Comparison of ENCODE assay signal across 8 cellular contexts in the genomic region with DNA sequence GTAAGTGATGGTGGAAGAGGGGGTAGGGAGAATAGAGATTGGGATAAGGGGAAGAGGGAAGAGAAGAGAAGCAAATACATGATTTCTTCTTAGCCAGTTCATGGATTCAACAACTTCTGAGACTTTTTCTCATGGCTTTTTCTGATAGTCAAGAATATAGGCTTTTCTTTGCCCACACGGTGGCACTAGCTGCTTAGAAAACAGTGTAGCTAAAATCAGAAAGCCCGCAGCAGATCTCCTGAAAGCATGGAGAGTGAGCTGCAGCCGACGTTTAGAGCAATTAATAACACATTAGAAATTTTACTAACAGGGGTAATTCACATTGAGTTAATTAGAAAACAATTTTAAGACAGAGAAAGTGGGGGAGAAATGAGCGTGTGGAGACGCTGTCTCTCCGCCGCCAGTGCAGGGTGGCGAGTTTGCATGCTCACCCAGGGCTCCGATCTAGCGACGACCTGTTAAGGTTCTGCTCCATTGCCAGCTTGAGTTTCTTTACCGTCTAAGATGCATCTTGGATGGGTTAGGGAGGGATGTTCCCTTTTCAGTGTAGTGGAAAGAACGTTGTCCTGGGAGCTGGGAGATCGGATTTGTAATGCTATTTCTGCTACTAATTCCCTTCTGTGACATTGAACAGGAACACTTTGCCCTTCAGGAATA. TPM values are rescaled to one million over a fixed set of nuclear protein-coding genes. Genes with fewer than 3 reads are reported as not detected.
DNase-seq lines count a peak whose midpoint lies in the region; ATAC-seq, FAIRE-seq and TF ChIP-seq lines count a peak whose summit lies in the region.

No MANE protein-coding gene starts in this region.

- TF ChIP-seq CTCF in C4-2B (conservative IDR thresholded peaks at IDR 0.05) (peak; percentile 80), IMR-90 (conservative IDR thresholded peaks at IDR 0.05; ENCODE audit: low read depth, low read length) (peak; percentile 81), astrocyte (IDR thresholded peaks at IDR 0.05; ENCODE audit: insufficient read depth, low read depth, low read length) (peak; percentile 76), right atrium auricular region (IDR thresholded peaks at IDR 0.05) (peak in 1 of 2 donors; percentile 78)

- no peak overlapping the region for H2AK5ac ChIP-seq in IMR-90 (ENCODE audit: low read depth, low read length)

- H3K4me2 ChIP-seq in IMR-90 (ENCODE audit: low read depth, low read length) (peak overlapping the region; percentile 96), astrocyte (ENCODE audit: low read length) (peak overlapping the region; percentile 88)

- WGBS in IMR-90 (ENCODE audit: extremely low coverage in 2 of 2, insufficient read length in 1 of 2), 2 experiments, result no CpG with 5 or more reads among the region's 15 CpGs

- no peaks in the 10 kb centered on the region for H3K9me1 ChIP-seq in IMR-90 (ENCODE audit: insufficient read depth, low read length)

- H3K4me1 Mint-ChIP-seq in astrocyte (ENCODE audit: low read depth, unreplicated experiment), result no peaks in the 10 kb centered on the region

- H3K79me2 ChIP-seq in astrocyte (ENCODE audit: insufficient read depth, low read length), result no peaks in the 10 kb centered on the region

- H3K18ac ChIP-seq in IMR-90 (ENCODE audit: low read depth, low read length), result no peak overlapping the region

- POLR2A ChIA-PET in IMR-90 (lab: Charles Lee; ENCODE audit: unreplicated experiment), result no interaction called here

- H3K4me3 ChIP-seq in IMR-90 (ENCODE audit: insufficient read depth, low read depth, low read length) (peak overlapping the region; percentile 15; the same call in 1 of the 2 replicates), astrocyte (ENCODE audit: insufficient read depth, low read depth, low read length) (peak overlapping the region; percentile 41), right atrium auricular region (peak overlapping the region; percentile 18 to 37), rectal smooth muscle tissue (ENCODE audit: low read length) (peak overlapping the region; percentile 61)

- peak; percentile 55 for FAIRE-seq in astrocyte (lab: Jason Lieb, UNC)

- no peaks in the 10 kb centered on the region for H3K9me3 ChIP-seq in IMR-90 (ENCODE audit: control insufficient read depth, insufficient read depth, low read length)
- H3K9me3 ChIP-seq in astrocyte (ENCODE audit: insufficient read depth, low read depth, low read length), result no peaks in the 10 kb centered on the region
- H3K9me3 ChIP-seq in right atrium auricular region, result peaks cover 0 to 4% of the 10 kb centered on the region in 2 donors

- no peak overlapping the region for H2BK20ac ChIP-seq in IMR-90 (ENCODE audit: low read depth, low read length)

- peaks cover 26% of the 10 kb centered on the region for H3K27me3 ChIP-seq in IMR-90 (ENCODE audit: control insufficient read depth, insufficient read depth, low read length)
- H3K27me3 ChIP-seq in astrocyte (ENCODE audit: insufficient read depth, low read length), result peaks cover 10% of the 10 kb centered on the region
- H3K27me3 ChIP-seq in right atrium auricular region, result no peaks in the 10 kb centered on the region
- H3K27me3 ChIP-seq in rectal smooth muscle tissue (ENCODE audit: control insufficient read depth, insufficient read depth, low read length), result no peaks in the 10 kb centered on the region

- no peaks in the 10 kb centered on the region for H3K9me3 Mint-ChIP-seq in astrocyte (ENCODE audit: unreplicated experiment)

- no peak overlapping the region for H3K56ac ChIP-seq in IMR-90 (ENCODE audit: extremely low read depth, insufficient read depth, low read length)

- H3K14ac ChIP-seq in IMR-90 (replicated peaks; ENCODE audit: low read depth, low read length), result no peak overlapping the region

- no peak overlapping the region for H4K8ac ChIP-seq in IMR-90 (ENCODE audit: low read depth in 2 of 2, low read length in 2 of 2)

- intact Hi-C loops in IMR-90 (cut with micrococcal nuclease), result loop anchor here (1.0 kb wide), 3 partner anchors 58 to 183 kb away; no protein-coding TSS in a partner anchor

- no TSS peak for BruUV-seq in IMR-90 (replicated peaks; lab: Mats Ljungman, UMichigan)

- H4K91ac ChIP-seq in IMR-90 (ENCODE audit: insufficient read depth, low read depth, low read length), result no peak overlapping the region

- H3K27me3 Mint-ChIP-seq in astrocyte (ENCODE audit: low read depth, unreplicated experiment), result peaks cover 8% of the 10 kb centered on the region

- H3K4me1 ChIP-seq in IMR-90 (ENCODE audit: control insufficient read depth, insufficient read depth, low read length) (no peaks in the 10 kb centered on the region), astrocyte (ENCODE audit: insufficient read depth, low read length) (peaks cover 3% of the 10 kb centered on the region), right atrium auricular region (no peaks in the 10 kb centered on the region), rectal smooth muscle tissue (ENCODE audit: control insufficient read depth, insufficient read depth, low read length) (peaks cover 3% of the 10 kb centered on the region)

- H4K5ac ChIP-seq in IMR-90 (ENCODE audit: low read depth, low read length), result no peak overlapping the region

- H3K9ac ChIP-seq in IMR-90 (ENCODE audit: low read depth, low read length), result no peak overlapping the region
- peak overlapping the region; percentile 48 for H3K9ac ChIP-seq in astrocyte (ENCODE audit: low read length)
- no peak overlapping the region for H3K9ac ChIP-seq in rectal smooth muscle tissue (ENCODE audit: low read length)

- no peak overlapping the region for H2AK9ac ChIP-seq in IMR-90 (replicated peaks; ENCODE audit: low read depth, low read length, poor library complexity)

- H3K4me3 Mint-ChIP-seq in astrocyte (ENCODE audit: unreplicated experiment), result peak overlapping the region; percentile 46

- no peaks in the 10 kb centered on the region for H4K20me1 ChIP-seq in IMR-90 (ENCODE audit: insufficient read depth, low read length)
- H4K20me1 ChIP-seq in astrocyte (ENCODE audit: insufficient read depth, low read length), result no peaks in the 10 kb centered on the region

- peak; percentile 61 for DNase-seq in IMR-90
- peak; percentile 46 for DNase-seq in RPMI7951 (ENCODE audit: low read depth)
- peak; percentile 23 for DNase-seq in astrocyte (ENCODE audit: low read depth)
- DNase-seq in right atrium auricular region (ENCODE audit: low spot score), result no peak

- no peaks in the 10 kb centered on the region for H3K36me3 Mint-ChIP-seq in astrocyte (ENCODE audit: low read depth, unreplicated experiment)

- no peak overlapping the region for H3K27ac Mint-ChIP-seq in astrocyte (ENCODE audit: unreplicated experiment)

- no peak overlapping the region for H2BK120ac ChIP-seq in IMR-90 (ENCODE audit: low read depth, low read length)

- H2AFZ ChIP-seq in IMR-90 (replicated peaks; ENCODE audit: low read length, poor library complexity) (peak overlapping the region; percentile 56), astrocyte (ENCODE audit: low read depth, low read length) (peak overlapping the region; percentile 65)

- H3K36me3 ChIP-seq in IMR-90 (ENCODE audit: control insufficient read depth, insufficient read depth, low read length) (no peaks in the 10 kb centered on the region), astrocyte (ENCODE audit: insufficient read depth, low read length) (no peaks in the 10 kb centered on the region), right atrium auricular region (no peaks in the 10 kb centered on the region), rectal smooth muscle tissue (ENCODE audit: control insufficient read depth, insufficient read depth, low read length) (no peaks in the 10 kb centered on the region)

- no peak overlapping the region for H2BK5ac ChIP-seq in IMR-90 (ENCODE audit: low read depth, low read length, poor library complexity, severe bottlenecking)

- dilution Hi-C loops in IMR-90 (cut with HindIII; ENCODE audit: low sequenced_read_pairs, unreplicated experiment), result no loop called here

- in situ Hi-C loops in IMR-90 (cut with MboI; ENCODE audit: low sequenced_read_pairs), result loop anchor here (5.0 kb wide), 2 partner anchors 108 to 183 kb away; no protein-coding TSS in a partner anchor

- H2BK15ac ChIP-seq in IMR-90 (ENCODE audit: low read depth, low read length), result no peak overlapping the region

- H3K4ac ChIP-seq in IMR-90 (ENCODE audit: low read depth, low read length), result no peak overlapping the region

- H3K79me1 ChIP-seq in IMR-90 (ENCODE audit: low read depth in 1 of 2, low read length in 2 of 2), result no peaks in the 10 kb centered on the region

- no peak for TF ChIP-seq POLR2A in IMR-90 (IDR thresholded peaks at IDR 0.05; ENCODE audit: low read depth, low read length)

- H3K27ac ChIP-seq in C4-2B (no peak overlapping the region), IMR-90 (ENCODE audit: insufficient read depth, low read length) (no peak overlapping the region), astrocyte (ENCODE audit: low read depth, low read length) (no peak overlapping the region), right atrium auricular region (no peak overlapping the region), rectal smooth muscle tissue (ENCODE audit: low read depth, low read length) (peak overlapping the region; percentile 5)

- no peak overlapping the region for H3K23ac ChIP-seq in IMR-90 (ENCODE audit: low read depth, low read length)

- ATAC-seq in GM18907 (IDR thresholded peaks at IDR 0.05; ENCODE audit: unreplicated experiment), result peak; percentile 69
- ATAC-seq in IMR-90 (ENCODE audit: low read depth), result peak; percentile 94
- ATAC-seq in HG03460 (IDR thresholded peaks at IDR 0.05; ENCODE audit: unreplicated experiment), result no peak

- CTCF ChIA-PET in IMR-90 (lab: Yijun Ruan, JAX), result interaction anchor here (0.6 to 6.0 kb wide), 12 partner anchors 10 to 401 kb away, joined by 3 to 44 read pairs (median 5); no protein-coding TSS in a partner anchor

- peak; percentile 76 for TF ChIP-seq RAD21 in IMR-90 (IDR thresholded peaks at IDR 0.05; ENCODE audit: low read length)

RNA-seq across cellular contexts. Expression of gene RAG1, which starts 3.3 kb away (rescaled TPM):
- total RNA-seq in IMR-90 (2012; rRNA removed) (0.56 and 0.72 TPM in 2 replicates), astrocyte (2.0 and 3.2 TPM in 2 replicates), right atrium auricular region (1 to 10 TPM in 1 of 2 donors, under 1 TPM in 1; 0.41 to 1.5 TPM)
- polyA plus RNA-seq in IMR-90 (2012; rRNA removed), result 0.06 and 0.14 TPM in 2 replicates
- 0.02 and 0.04 TPM in 2 replicates for polyA plus RNA-seq in IMR-90 (2012; cell fraction: cytosol; rRNA removed)
- polyA plus RNA-seq in IMR-90 (2012; cell fraction: nucleus; rRNA removed; ENCODE audit: low replicate concordance), result 0.02 and 0.09 TPM in 2 replicates
- 0.48 and 0.68 TPM in 2 replicates for total RNA-seq in RPMI7951 (2014; rRNA removed; shearing (Covaris generic))

RNA-seq across cellular contexts. Expression of gene IFTAP, which starts 29.8 kb away (rescaled TPM):
- 15.8 and 34.7 TPM in 2 replicates for total RNA-seq in IMR-90 (2012; rRNA removed)
- polyA plus RNA-seq in IMR-90 (2012; rRNA removed), result 24.1 and 28.5 TPM in 2 replicates
- 3.3 and 12.5 TPM in 2 replicates for polyA plus RNA-seq in IMR-90 (2012; cell fraction: cytosol; rRNA removed)
- polyA plus RNA-seq in IMR-90 (2012; cell fraction: nucleus; rRNA removed; ENCODE audit: low replicate concordance), result 0.29 and 6.1 TPM in 2 replicates
- total RNA-seq in RPMI7951 (2014; rRNA removed; shearing (Covaris generic)), result 40.8 and 58.0 TPM in 2 replicates
- total RNA-seq in astrocyte, result 17.3 and 21.3 TPM in 2 replicates
- 10 to 100 TPM; 37.7 to 47.9 TPM for total RNA-seq in right atrium auricular region

RNA-seq across cellular contexts. Expression of gene RAG2, which starts 33.5 kb away (rescaled TPM):
- total RNA-seq in IMR-90 (2012; rRNA removed) (not detected in 2 replicates), astrocyte (not detected in 2 replicates), right atrium auricular region (not detected)
- not detected in 2 replicates for polyA plus RNA-seq in IMR-90 (2012; rRNA removed)
- polyA plus RNA-seq in IMR-90 (2012; cell fraction: cytosol; rRNA removed), result not detected in 2 replicates
- not detected in 2 replicates for polyA plus RNA-seq in IMR-90 (2012; cell fraction: nucleus; rRNA removed; ENCODE audit: low replicate concordance)
- total RNA-seq in RPMI7951 (2014; rRNA removed; shearing (Covaris generic)), result not detected in 2 replicates

RNA-seq across cellular contexts. Expression of gene TRAF6, which starts 54.4 kb away (rescaled TPM):
- 15.3 and 17.6 TPM in 2 replicates for total RNA-seq in IMR-90 (2012; rRNA removed)
- polyA plus RNA-seq in IMR-90 (2012; rRNA removed), result 5.6 and 6.0 TPM in 2 replicates
- 1.5 and 1.9 TPM in 2 replicates for polyA plus RNA-seq in IMR-90 (2012; cell fraction: cytosol; rRNA removed)
- 1.4 and 10.2 TPM in 2 replicates for polyA plus RNA-seq in IMR-90 (2012; cell fraction: nucleus; rRNA removed; ENCODE audit: low replicate concordance)
- total RNA-seq in RPMI7951 (2014; rRNA removed; shearing (Covaris generic)), result 5.0 and 7.2 TPM in 2 replicates
- 17.8 and 19.4 TPM in 2 replicates for total RNA-seq in astrocyte
- total RNA-seq in right atrium auricular region, result 10 to 100 TPM in 1 of 2 donors, 1 to 10 TPM in 1; 10.0 to 10.7 TPM
